Comparison of ENCODE assay signal across 17 cellular contexts in genomic region chr16:25340973-25341372, GRCh38.
DNase-seq lines count a peak whose midpoint lies in the region; TF ChIP-seq lines count a peak whose summit lies in the region.
"Had no signal": no experiment of that assay in that cellular context is flagged by ENCODE, and none has a peak within 500 bp of the region (broad histone marks: within the 10 kb centered on the region; RNA-seq: fewer than 3 reads in every experiment).

No MANE protein-coding gene starts in this region.

- H3K36me3 ChIP-seq in BLaER1: no peaks in the 10 kb centered on the region
- H3K36me3 ChIP-seq in Karpas-422 (ENCODE audit: insufficient read depth, low read length): no peaks in the 10 kb centered on the region
- H3K36me3 ChIP-seq: BE2C had no signal

- no peaks in the 10 kb centered on the region for H3K27me3 Mint-ChIP-seq in neural crest cell (ENCODE audit: low read depth)

- H3K27me3 ChIP-seq in BLaER1 (no peaks in the 10 kb centered on the region), Karpas-422 (ENCODE audit: low read length) (no peaks in the 10 kb centered on the region)
- H3K27me3 ChIP-seq: BE2C had no signal

- H3K4me1 Mint-ChIP-seq in neural crest cell: no peaks in the 10 kb centered on the region
- H3K4me1 Mint-ChIP-seq: CD14-positive monocyte; CD4-positive, alpha-beta memory T cell had no signal

- no peaks in the 10 kb centered on the region for H3K9me2 ChIP-seq in Karpas-422 (replicated peaks; ENCODE audit: insufficient read depth, low read length)

- H3K4me3 Mint-ChIP-seq in neural crest cell: no peak overlapping the region
- H3K4me3 Mint-ChIP-seq: CD14-positive monocyte, GM23338 had no signal

- H3K9me3 Mint-ChIP-seq in neural crest cell: no peaks in the 10 kb centered on the region

- H3K4me3 ChIP-seq in BLaER1: no peak overlapping the region
- no peak overlapping the region for H3K4me3 ChIP-seq in Karpas-422 (ENCODE audit: low read length)
- H3K4me3 ChIP-seq: GM23338 had no signal

- H3K9ac ChIP-seq in BLaER1 (no peak overlapping the region), Karpas-422 (ENCODE audit: low read length) (no peak overlapping the region)

- H3K79me2 ChIP-seq in Karpas-422 (ENCODE audit: low read length): no peaks in the 10 kb centered on the region

- H3K4me1 ChIP-seq in BLaER1 (peaks cover 21% of the 10 kb centered on the region), Karpas-422 (ENCODE audit: low read length) (peaks cover 3% of the 10 kb centered on the region; the same call in 1 of the 2 replicates)
- H3K4me1 ChIP-seq: BE2C had no signal

- no peak overlapping the region for H2AFZ ChIP-seq in Karpas-422 (ENCODE audit: low read length)
- H2AFZ ChIP-seq: GM23338 had no signal

- H3K4me2 ChIP-seq in BLaER1: peak overlapping the region; percentile 37
- no peak overlapping the region for H3K4me2 ChIP-seq in Karpas-422 (ENCODE audit: low read depth, low read length, poor library complexity, severe bottlenecking)
- H3K4me2 ChIP-seq: GM23338 had no signal

- H3K27ac Mint-ChIP-seq in neural crest cell (ENCODE audit: unreplicated experiment): peak overlapping the region; percentile 73
- H3K27ac Mint-ChIP-seq: CD14-positive monocyte; CD4-positive, alpha-beta memory T cell; GM23338 had no signal

- TF ChIP-seq CTCF in neural crest cell (conservative IDR thresholded peaks at IDR 0.05): no peak

- DNase-seq in Karpas-422: peak; percentile 41
- peak; percentile 6 for DNase-seq in NCI-H526 treated with DMSO at 0.1 percent for 48 hours (lab: John Stamatoyannopoulos, UW)
- DNase-seq in neural crest cell (ENCODE audit: low read depth, low spot score): no peak
- DNase-seq in iPS-NIHi7 (ENCODE audit: extremely low spot score): no peak
- DNase-seq in SHP77 treated with DMSO at 0.1 percent for 48 hours (lab: John Stamatoyannopoulos, UW): no peak
- DNase-seq in NOMO-1 (lab: John Stamatoyannopoulos, UW; ENCODE audit: unreplicated experiment in 2 of 2): no peak
- DNase-seq in NCI-H345 treated with DMSO at 0.1 percent for 48 hours (lab: John Stamatoyannopoulos, UW; ENCODE audit: unreplicated experiment): no peak
- DNase-seq: ACHN; BE2C; CD4-positive, alpha-beta memory T cell; DMS153; DMS79; GF-D8; HCEC 1CT had no signal

- H3K9me3 ChIP-seq in BLaER1 (peaks cover 9% of the 10 kb centered on the region), Karpas-422 (ENCODE audit: low read length) (no peaks in the 10 kb centered on the region)
- H3K9me3 ChIP-seq: BE2C had no signal

- no peak overlapping the region for H3K27ac ChIP-seq in BLaER1
- no peak overlapping the region for H3K27ac ChIP-seq in Karpas-422 (ENCODE audit: low read length)

- H3K36me3 Mint-ChIP-seq in neural crest cell (ENCODE audit: low read depth): no peaks in the 10 kb centered on the region
- H3K36me3 Mint-ChIP-seq: CD14-positive monocyte; CD4-positive, alpha-beta memory T cell had no signal

- H4K20me1 ChIP-seq in BLaER1 (no peaks in the 10 kb centered on the region), Karpas-422 (ENCODE audit: insufficient read depth, low read depth, low read length) (no peaks in the 10 kb centered on the region)

Comparison
In these comparisons a context has a peak if more than half of its experiments do, and no peak if none do; other contexts are left out.
1. DNase-seq: peak in Karpas-422 (single experiment) and NCI-H526 treated with DMSO at 0.1 percent for 48 hours (single experiment); none in neural crest cell (single experiment), iPS-NIHi7 (single experiment), SHP77 treated with DMSO at 0.1 percent for 48 hours (single experiment), NOMO-1 (0 of 2) and NCI-H345 treated with DMSO at 0.1 percent for 48 hours (single experiment).